ENCODE assay signal across 15 cellular contexts in genomic region chr17:8868529-8868951, GRCh38. TPM values are rescaled to one million over a fixed set of nuclear protein-coding genes. Genes with fewer than 3 reads are reported as not detected.
DNase-seq lines count a peak whose midpoint lies in the region; ATAC-seq, FAIRE-seq and TF ChIP-seq lines count a peak whose summit lies in the region.
"Had no signal": no experiment of that assay in that cellular context is flagged by ENCODE, and none has a peak within 500 bp of the region (broad histone marks: within the 10 kb centered on the region; RNA-seq: fewer than 3 reads in every experiment).

No MANE protein-coding gene starts in this region.

- no peaks in the 10 kb centered on the region for H3K9me3 ChIP-seq in MG63
- H3K9me3 ChIP-seq: thoracic aorta had no signal

- no peak overlapping the region for H3K4me3 ChIP-seq in MG63
- H3K4me3 ChIP-seq: skin epidermis, thoracic aorta had no signal

- no peak for FAIRE-seq in D721Med (lab: Jason Lieb, UNC)

- DNase-seq in GM10248 (ENCODE audit: extremely low spot score), result peak; percentile 56
- DNase-seq in cerebellar cortex (ENCODE audit: low spot score), result peak; percentile 78
- no peak for DNase-seq in cerebellar nuclear complex (lab: John Stamatoyannopoulos, UW)
- no peak for DNase-seq in MG63
- no peak for DNase-seq in KG1 (lab: John Stamatoyannopoulos, UW)
- no peak for DNase-seq in D721Med (ENCODE audit: insufficient read length, low spot score)
- DNase-seq: activated CD4-positive, alpha-beta T cell treated with anti-CD3 and anti-CD28 coated beads for 48 hours; effector CD8-positive, alpha-beta T cell; MM.1S; NCI-H2171 treated with DMSO at 0.1 percent for 48 hours; PC-3 had no signal

- CTCF ChIA-PET in GM10248 (lab: Yijun Ruan, JAX), result interaction anchor here (1.0 to 3.4 kb wide), 8 partner anchors 8 to 130 kb away, joined by 3 to 24 read pairs (median 5); no protein-coding TSS in a partner anchor

- H3K36me3 ChIP-seq in MG63, result no peaks in the 10 kb centered on the region
- H3K36me3 ChIP-seq: thoracic aorta had no signal

- POLR2A ChIA-PET in GM10248 (lab: Yijun Ruan, JAX), result interaction anchor here (1.4 kb wide), 1 partner anchor 62 kb away, joined by 4 read pairs; no protein-coding TSS in a partner anchor

- TF ChIP-seq POLR2A in GM19099 (IDR thresholded peaks at IDR 0.05; ENCODE audit: extremely low read depth, insufficient read length, low read depth), result peak; percentile 41

- no peak for TF ChIP-seq CTCF in GM10248 (IDR thresholded peaks at IDR 0.05; ENCODE audit: control extremely low read depth, extremely low read depth, low read depth, missing control alignments)
- TF ChIP-seq CTCF in D721Med (IDR thresholded peaks at IDR 0.05; ENCODE audit: insufficient read depth, missing control alignments), result no peak

- peak; percentile 58 for ATAC-seq in HG03342 (IDR thresholded peaks at IDR 0.05; ENCODE audit: unreplicated experiment)
- ATAC-seq: PC-3 had no signal

- no peaks in the 10 kb centered on the region for H3K27me3 ChIP-seq in MG63

RNA-seq across cellular contexts. Expression of gene PIK3R6, which starts 1.1 kb away (rescaled TPM):
- total RNA-seq in MG63 (2014; rRNA removed; shearing (Covaris generic); ENCODE audit: low replicate concordance), result not detected in 2 replicates
- total RNA-seq: PC-3 had no signal

Comparison
In these comparisons a context has a peak if more than half of its experiments do, and no peak if none do; other contexts are left out.
1. DNase-seq: peak in GM10248 (single experiment) and cerebellar cortex (single experiment); none in cerebellar nuclear complex (0 of 2), MG63 (single experiment), KG1 (single experiment) and D721Med (single experiment).